In genomic region chr19:10000171-10000826, GRCh38 we compare ENCODE assay signal across 9 cellular contexts. TPM values are rescaled to one million over a fixed set of nuclear protein-coding genes. Genes with fewer than 3 reads are reported as not detected.
DNase-seq lines count a peak whose midpoint lies in the region; ATAC-seq and TF ChIP-seq lines count a peak whose summit lies in the region.
"Had no signal": no experiment of that assay in that cellular context is flagged by ENCODE, and none has a peak within 500 bp of the region (broad histone marks: within the 10 kb centered on the region; RNA-seq: fewer than 3 reads in every experiment).

No MANE protein-coding gene starts in this region.

- DNase-seq in DMS79 (lab: John Stamatoyannopoulos, UW) (peak; percentile 33), KG1 (lab: John Stamatoyannopoulos, UW) (peak; percentile 15), SW480 (ENCODE audit: low spot score) (peak; percentile 61), right atrium auricular region (ENCODE audit: low spot score) (peak; percentile 59), spleen (no peak)
- DNase-seq in activated naive CD8-positive, alpha-beta T cell treated with anti-CD3 and anti-CD28 coated beads, Interleukin-2, amount 50 U/mL, for 16 hours (ENCODE audit: low read depth, low spot score): peak; percentile 31

- ATAC-seq in HG03469 (IDR thresholded peaks at IDR 0.05; ENCODE audit: unreplicated experiment) (no peak), GM18861 (IDR thresholded peaks at IDR 0.05; ENCODE audit: unreplicated experiment) (no peak)

- H3K36me3 ChIP-seq in right atrium auricular region: peaks cover 14% of the 10 kb centered on the region
- no peaks in the 10 kb centered on the region for H3K36me3 ChIP-seq in spleen

- WGBS in spleen, 5 donors: 10 to 14% (median 12%) methylated on average over 16 of the region's 16 CpGs

- H3K27ac ChIP-seq in right atrium auricular region: no peak overlapping the region
- no peak overlapping the region for H3K27ac ChIP-seq in spleen
- H3K27ac ChIP-seq: epithelial cell of prostate had no signal

- no peak overlapping the region for H3K4me3 ChIP-seq in right atrium auricular region
- H3K4me3 ChIP-seq in spleen: no peak overlapping the region

- peak; percentile 28 to 65 for TF ChIP-seq CTCF in right atrium auricular region (IDR thresholded peaks at IDR 0.05)
- TF ChIP-seq CTCF in spleen (IDR thresholded peaks at IDR 0.05 in 8 of 11, conservative IDR thresholded peaks at IDR 0.05 in 3 of 11): peak in 10 of 11 experiments; percentile 28 to 72 (median 48)

- TF ChIP-seq POLR2A in spleen (IDR thresholded peaks at IDR 0.05): no peak

- H3K9me3 ChIP-seq in right atrium auricular region (no peaks in the 10 kb centered on the region), spleen (no peaks in the 10 kb centered on the region)

- intact Hi-C loops in spleen (cut with DNase I; ENCODE audit: low total_unique reads): no loop called here

- H3K4me1 ChIP-seq in right atrium auricular region: peaks cover 0 to 11% of the 10 kb centered on the region in 2 donors
- H3K4me1 ChIP-seq in spleen: peaks cover 0 to 7% (median 0%) of the 10 kb centered on the region in 6 donors

- no peaks in the 10 kb centered on the region for H3K27me3 ChIP-seq in right atrium auricular region
- H3K27me3 ChIP-seq in spleen (replicated peaks in 1 of 7): peaks cover 0 to 57% (median 0%) of the 10 kb centered on the region in 7 donors

RNA-seq across cellular contexts. Expression of gene COL5A3, which starts 10.0 kb away (rescaled TPM):
- total RNA-seq in right atrium auricular region (1 to 10 TPM; 6.8 to 7.2 TPM), spleen (1 to 10 TPM in 3 of 7 donors, under 1 TPM in 4; 0.51 to 4.8 (median 0.70) TPM)
- 1 to 10 TPM; 1.0 to 2.2 (median 1.3) TPM for polyA plus RNA-seq in spleen

RNA-seq across cellular contexts. Expression of gene RDH8, which starts 13.0 kb away (rescaled TPM):
- total RNA-seq in right atrium auricular region (not detected), spleen (not detected)
- polyA plus RNA-seq in spleen: not detected
